In genomic region chr2:176967911-176968451, GRCh38 we compare ENCODE assay signal across 19 cellular contexts.
"Had no signal": no experiment of that assay in that cellular context is flagged by ENCODE, and none has a peak within 500 bp of the region (broad histone marks: within the 10 kb centered on the region; RNA-seq: fewer than 3 reads in every experiment).

No MANE protein-coding gene starts in this region.

- H3K4me3 ChIP-seq: colonic mucosa, ovary, sigmoid colon, suprapubic skin, upper lobe of left lung had no signal

- H3K27ac Mint-ChIP-seq: activated B cell treated with CpG ODN at 0.5 μM for 24 hours; activated CD4-positive, alpha-beta T cell treated with anti-CD3 and anti-CD28 coated beads, Interleukin-2, amount 10 ng/mL, durations not matched to agents 7 days and 5 days; activated naive CD4-positive, alpha-beta T cell treated with anti-CD3 and anti-CD28 coated beads, Interleukin-2, amount 10 ng/mL, durations not matched to agents 7 days and 5 days; activated T-helper 2 cell treated with anti-CD3 and anti-CD28 coated beads, Interferon-gamma antibody, Interleukin-2, Interleukin-4, amounts not matched to agents 10 μg/mL and 5 μg/mL and 100 μg/mL, durations not matched to agents 14 hours and 24 hours and 36 hours; immature natural killer cell had no signal

- H3K9me3 Mint-ChIP-seq: activated B cell treated with CpG ODN at 0.5 μM for 24 hours; activated CD4-positive, alpha-beta T cell treated with anti-CD3 and anti-CD28 coated beads, Interleukin-2, amount 10 ng/mL, durations not matched to agents 7 days and 5 days; activated naive CD4-positive, alpha-beta T cell treated with anti-CD3 and anti-CD28 coated beads, Interleukin-2, amount 10 ng/mL, durations not matched to agents 7 days and 5 days; activated T-helper 2 cell treated with anti-CD3 and anti-CD28 coated beads, Interferon-gamma antibody, Interleukin-2, Interleukin-4, amounts not matched to agents 10 μg/mL and 5 μg/mL and 100 μg/mL, durations not matched to agents 14 hours and 24 hours and 36 hours; immature natural killer cell; neural crest cell had no signal

- ATAC-seq: foreskin keratinocyte, left cardiac atrium had no signal

- DNase-seq: activated B cell treated with CpG ODN at 0.5 μM for 24 hours; activated CD4-positive, alpha-beta T cell treated with anti-CD3 and anti-CD28 coated beads, Interleukin-2, amount 10 ng/mL, durations not matched to agents 7 days and 5 days; activated naive CD4-positive, alpha-beta T cell treated with anti-CD3 and anti-CD28 coated beads, Interleukin-2, amount 10 ng/mL, durations not matched to agents 7 days and 5 days; caudate nucleus; colonic mucosa; effector CD4-positive, alpha-beta T cell; foreskin keratinocyte; immature natural killer cell; left cardiac atrium; ovary; sigmoid colon; stimulated activated CD4-positive, alpha-beta T cell treated with anti-CD3 and anti-CD28 coated beads, Interleukin-2, amount 100 ng/mL, for 24 hours; stimulated activated naive CD4-positive, alpha-beta T cell treated with Interleukin-2 at 50 U/mL for 16 hours; upper lobe of left lung had no signal

- H3K27me3 ChIP-seq: colonic mucosa, ovary, sigmoid colon, suprapubic skin, upper lobe of left lung had no signal

- H3K9me3 ChIP-seq: colonic mucosa, ovary, sigmoid colon, suprapubic skin, upper lobe of left lung had no signal

- H3K4me3 Mint-ChIP-seq: activated B cell treated with CpG ODN at 0.5 μM for 24 hours; activated CD4-positive, alpha-beta T cell treated with anti-CD3 and anti-CD28 coated beads, Interleukin-2, amount 10 ng/mL, durations not matched to agents 7 days and 5 days; activated naive CD4-positive, alpha-beta T cell treated with anti-CD3 and anti-CD28 coated beads, Interleukin-2, amount 10 ng/mL, durations not matched to agents 7 days and 5 days; immature natural killer cell; neural crest cell had no signal

- H3K4me1 ChIP-seq: colonic mucosa, foreskin keratinocyte, suprapubic skin, upper lobe of left lung had no signal

- FAIRE-seq: endothelial cell of umbilical vein, TTC549 had no signal

- H3K4me1 Mint-ChIP-seq: activated B cell treated with CpG ODN at 0.5 μM for 24 hours; activated CD4-positive, alpha-beta T cell treated with anti-CD3 and anti-CD28 coated beads, Interleukin-2, amount 10 ng/mL, durations not matched to agents 7 days and 5 days; activated naive CD4-positive, alpha-beta T cell treated with anti-CD3 and anti-CD28 coated beads, Interleukin-2, amount 10 ng/mL, durations not matched to agents 7 days and 5 days; immature natural killer cell; neural crest cell had no signal

- H3K36me3 ChIP-seq: colonic mucosa, ovary, sigmoid colon, suprapubic skin, upper lobe of left lung had no signal

- H3K36me3 Mint-ChIP-seq: activated naive CD4-positive, alpha-beta T cell treated with anti-CD3 and anti-CD28 coated beads, Interleukin-2, amount 10 ng/mL, durations not matched to agents 7 days and 5 days had no signal

- H3K27ac ChIP-seq: colonic mucosa, foreskin keratinocyte, ovary, sigmoid colon, suprapubic skin, upper lobe of left lung had no signal
